Comparison of ENCODE assay signal across 10 cellular contexts in genomic region chr3:130905551-130905950, GRCh38. TPM values are rescaled to one million over a fixed set of nuclear protein-coding genes. Genes with fewer than 3 reads are reported as not detected.
DNase-seq lines count a peak whose midpoint lies in the region; ATAC-seq, FAIRE-seq and TF ChIP-seq lines count a peak whose summit lies in the region.
"Had no signal": no experiment of that assay in that cellular context is flagged by ENCODE, and none has a peak within 500 bp of the region (broad histone marks: within the 10 kb centered on the region; RNA-seq: fewer than 3 reads in every experiment).

No MANE protein-coding gene starts in this region.

- no CpG with 5 or more reads among the region's 1 CpG for WGBS in neuronal stem cell (ENCODE audit: extremely low coverage in 2 of 2, insufficient read length in 2 of 2, insufficient replicate concordance in 1 of 2), 2 donors

- no peak for TF ChIP-seq POLR2A in GM12891 (IDR thresholded peaks at IDR 0.05; ENCODE audit: low read depth, low read length)

- H3K4ac ChIP-seq in neuronal stem cell (ENCODE audit: low read length), result no peak overlapping the region

- no peak overlapping the region for H4K8ac ChIP-seq in neuronal stem cell (ENCODE audit: low read depth, low read length)

- H3K23ac ChIP-seq in neuronal stem cell (ENCODE audit: low read depth, low read length, poor library complexity), result no peak overlapping the region

- intact Hi-C loops in A673 (cut with micrococcal nuclease; ENCODE audit: unreplicated experiment), result no loop called here

- no peak overlapping the region for H2BK12ac ChIP-seq in neuronal stem cell (ENCODE audit: low read length)

- FAIRE-seq in GM12891 (lab: Jason Lieb, UNC), result peak; percentile 50

- no peak for TF ChIP-seq CTCF in A673 (conservative IDR thresholded peaks at IDR 0.05; ENCODE audit: low read depth, low read length)
- TF ChIP-seq CTCF in foreskin fibroblast (IDR thresholded peaks at IDR 0.05; ENCODE audit: low read depth, low read length), result no peak

- H3K9ac ChIP-seq in neuronal stem cell (ENCODE audit: low read depth, low read length, poor library complexity), result no peak overlapping the region

- no peak overlapping the region for H3K18ac ChIP-seq in neuronal stem cell (ENCODE audit: low read length)

- H3K9me3 ChIP-seq in A673 (ENCODE audit: low read depth, low read length, poor library complexity, severe bottlenecking), result no peaks in the 10 kb centered on the region
- H3K9me3 ChIP-seq in neuronal stem cell (replicated peaks in 1 of 2; ENCODE audit: control insufficient read depth in 2 of 2, insufficient read depth in 1 of 2, low read depth in 1 of 2, low read length in 2 of 2), result no peaks in the 10 kb centered on the region

- H3K27me3 ChIP-seq in A673 (replicated peaks; ENCODE audit: insufficient read depth, low read depth, low read length, poor library complexity) (no peaks in the 10 kb centered on the region), neuronal stem cell (ENCODE audit: control insufficient read depth in 3 of 3, insufficient read depth in 3 of 3, low read depth in 1 of 3, low read length in 3 of 3) (no peaks in the 10 kb centered on the region)

- no peaks in the 10 kb centered on the region for H3K36me3 ChIP-seq in A673 (ENCODE audit: insufficient read depth, low read length, poor library complexity, severe bottlenecking)
- H3K36me3 ChIP-seq in neuronal stem cell (replicated peaks in 1 of 2; ENCODE audit: control insufficient read depth in 2 of 2, insufficient read depth in 2 of 2, low read length in 2 of 2), result no peaks in the 10 kb centered on the region

- POLR2A ChIA-PET in A673 (lab: Charles Lee; ENCODE audit: low non-redundant PET), result no interaction called here

- CTCF ChIA-PET in A673 (lab: Charles Lee), result no interaction called here

- H3K4me2 ChIP-seq in neuronal stem cell (ENCODE audit: insufficient read depth, low read length, poor library complexity, severe bottlenecking), result no peak overlapping the region

- no peak overlapping the region for H2AFZ ChIP-seq in neuronal stem cell (ENCODE audit: low read length)

- H2BK5ac ChIP-seq in neuronal stem cell (ENCODE audit: low read length), result no peak overlapping the region

- H2BK120ac ChIP-seq in neuronal stem cell (ENCODE audit: low read depth, low read length), result no peak overlapping the region

- H3K79me1 ChIP-seq in neuronal stem cell (ENCODE audit: low read depth, low read length), result peaks cover 7% of the 10 kb centered on the region

- H2AK5ac ChIP-seq in neuronal stem cell (ENCODE audit: low read depth, low read length), result no peak overlapping the region

- H3K27ac ChIP-seq in A673 (ENCODE audit: low read depth, low read length, poor library complexity, severe bottlenecking) (no peak overlapping the region), neuronal stem cell (replicated peaks; ENCODE audit: low read length) (no peak overlapping the region)

- DNase-seq in A673 (ENCODE audit: low spot score) (peak; percentile 58), GM12891 (ENCODE audit: insufficient read length, low spot score) (no peak), NCI-H526 treated with DMSO at 0.1 percent for 48 hours (lab: John Stamatoyannopoulos, UW) (peak; percentile 62), foreskin fibroblast (peak; percentile 78 to 86), neuronal stem cell (ENCODE audit: low spot score) (no peak), DMS79 treated with DMSO at 0.1 percent for 48 hours (lab: John Stamatoyannopoulos, UW) (no peak), COLO668 (lab: John Stamatoyannopoulos, UW; ENCODE audit: unreplicated experiment) (no peak)
- DNase-seq: activated CD4-positive, alpha-beta T cell treated with anti-CD3 and anti-CD28 coated beads for 1 hour; NCI-H1930 had no signal

- BruUV-seq in A673 (replicated peaks; lab: Mats Ljungman, UMichigan), result no TSS peak

- H3K4me3 ChIP-seq in A673 (ENCODE audit: low read depth, low read length, poor library complexity, severe bottlenecking) (no peak overlapping the region), foreskin fibroblast (ENCODE audit: low read depth in 1 of 2, low read length in 2 of 2) (no peak overlapping the region), neuronal stem cell (ENCODE audit: low read length in 2 of 2) (no peak overlapping the region)

- H2BK15ac ChIP-seq in neuronal stem cell (ENCODE audit: low read length), result no peak overlapping the region

- no peak overlapping the region for H4K91ac ChIP-seq in neuronal stem cell (ENCODE audit: low read depth, low read length, poor library complexity)

- H3K4me1 ChIP-seq in A673 (ENCODE audit: insufficient read depth, low read length, poor library complexity, severe bottlenecking) (peaks cover 17% of the 10 kb centered on the region), neuronal stem cell (ENCODE audit: control insufficient read depth in 2 of 2, insufficient read depth in 1 of 2, low read depth in 1 of 2, low read length in 2 of 2) (no peaks in the 10 kb centered on the region)

- ATAC-seq in HG03175 (IDR thresholded peaks at IDR 0.05; ENCODE audit: unreplicated experiment), result no peak

- no peak overlapping the region for H3K14ac ChIP-seq in neuronal stem cell (ENCODE audit: low read length)

TF ChIP-seq in GM12891, 5 proteins besides CTCF, POLR2A, EP300 and RAD21:
- TF ChIP-seq POLR2AphosphoS5 (IDR thresholded peaks at IDR 0.05; ENCODE audit: low read depth, low read length) (no peak), SPI1 (IDR thresholded peaks at IDR 0.05; ENCODE audit: low read depth, low read length) (no peak)

RNA-seq across cellular contexts. Expression of gene ATP2C1, which starts 11.7 kb away (rescaled TPM):
- 70.3 and 75.9 TPM in 2 replicates for total RNA-seq in A673 (2021)
- 32.5 TPM for polyA plus RNA-seq in GM12891 (2012; ENCODE audit: low read depth, missing spikeins)
- polyA plus RNA-seq in neuronal stem cell (2013, experiment 1 of 2), result 36.4 TPM
- 39.2 TPM for polyA plus RNA-seq in neuronal stem cell (2013, experiment 2 of 2)

Comparison
In these comparisons a context has a peak if more than half of its experiments do, and no peak if none do; other contexts are left out.
1. DNase-seq: peak in A673 (single experiment), NCI-H526 treated with DMSO at 0.1 percent for 48 hours (single experiment) and foreskin fibroblast (2 of 2); none in GM12891 (single experiment), neuronal stem cell (single experiment), DMS79 treated with DMSO at 0.1 percent for 48 hours (single experiment) and COLO668 (single experiment).